In genomic region chr2:224971214-224971613, GRCh38 we compare ENCODE assay signal across 8 cellular contexts.
A peak's percentile ranks its signal among the peaks of the same experiment; 100 is the strongest.
DNase-seq lines count a peak whose midpoint lies in the region; ATAC-seq and TF ChIP-seq lines count a peak whose summit lies in the region.

No MANE protein-coding gene starts in this region.

- ATAC-seq in GM19438 (IDR thresholded peaks at IDR 0.05; ENCODE audit: low read depth, unreplicated experiment) (peak; percentile 39), HG03575 (IDR thresholded peaks at IDR 0.05; ENCODE audit: extremely low read depth, insufficient number of reproducible peaks, low FRiP score, unreplicated experiment) (peak; percentile 43)

- no peak overlapping the region for H3K27ac ChIP-seq in endodermal cell (ENCODE audit: low read depth, low read length)

- no peaks in the 10 kb centered on the region for H3K27me3 Mint-ChIP-seq in endodermal cell (ENCODE audit: insufficient read depth)
- H3K27me3 Mint-ChIP-seq in osteocyte (ENCODE audit: unreplicated experiment), result no peaks in the 10 kb centered on the region

- no peaks in the 10 kb centered on the region for H3K9me3 ChIP-seq in endodermal cell (ENCODE audit: control insufficient read depth, low read length)

- peak; percentile 47 for DNase-seq in COR-L47 (lab: John Stamatoyannopoulos, UW)
- DNase-seq in endodermal cell, result peak; percentile 75
- no peak for DNase-seq in osteocyte (ENCODE audit: extremely low spot score, unreplicated experiment)
- no peak for DNase-seq in kidney glomerular epithelial cell (lab: John Stamatoyannopoulos, UW)
- no peak for DNase-seq in midbrain (lab: John Stamatoyannopoulos, UW)
- no peak for DNase-seq in activated CD4-positive, alpha-beta T cell treated with anti-CD3 and anti-CD28 coated beads for 1 hour

- no peak for TF ChIP-seq CTCF in endodermal cell (conservative IDR thresholded peaks at IDR 0.05)
- TF ChIP-seq CTCF in osteocyte (IDR thresholded peaks at IDR 0.05), result no peak

- H3K4me3 ChIP-seq in endodermal cell (ENCODE audit: low read length), result no peak overlapping the region

- H3K27ac Mint-ChIP-seq in endodermal cell (no peak overlapping the region), osteocyte (ENCODE audit: unreplicated experiment) (no peak overlapping the region)

- H3K36me3 ChIP-seq in endodermal cell (ENCODE audit: control insufficient read depth, insufficient read depth, low read length), result no peaks in the 10 kb centered on the region

- H3K27me3 ChIP-seq in endodermal cell (ENCODE audit: control insufficient read depth, insufficient read depth, low read length, poor library complexity, severe bottlenecking), result no peaks in the 10 kb centered on the region

- H3K4me1 Mint-ChIP-seq in endodermal cell, result peaks cover 9% of the 10 kb centered on the region
- peaks cover 24% of the 10 kb centered on the region for H3K4me1 Mint-ChIP-seq in osteocyte (ENCODE audit: unreplicated experiment)

- WGBS in endodermal cell (ENCODE audit: insufficient coverage in 1 of 2, insufficient read length in 1 of 2), 2 experiments, result 67 to 82% methylated on average over 1 to 4 of the region's 4 CpGs

- no peaks in the 10 kb centered on the region for H3K9me3 Mint-ChIP-seq in endodermal cell
- no peaks in the 10 kb centered on the region for H3K9me3 Mint-ChIP-seq in osteocyte (ENCODE audit: unreplicated experiment)

- no peak overlapping the region for H3K4me3 Mint-ChIP-seq in endodermal cell
- H3K4me3 Mint-ChIP-seq in osteocyte (ENCODE audit: unreplicated experiment), result no peak overlapping the region

- H3K36me3 Mint-ChIP-seq in endodermal cell (ENCODE audit: low read depth) (no peaks in the 10 kb centered on the region), osteocyte (ENCODE audit: unreplicated experiment) (no peaks in the 10 kb centered on the region)

- H3K4me1 ChIP-seq in endodermal cell (ENCODE audit: control insufficient read depth, insufficient read depth, low read length), result no peaks in the 10 kb centered on the region

- H3K9ac ChIP-seq in endodermal cell (ENCODE audit: extremely low read depth, low read length, poor library complexity, severe bottlenecking), result no peak overlapping the region

Comparison
In these comparisons a context has a peak if more than half of its experiments do, and no peak if none do; other contexts are left out.
1. DNase-seq: peak in COR-L47 (single experiment) and endodermal cell (single experiment); none in osteocyte (single experiment), kidney glomerular epithelial cell (single experiment), midbrain (single experiment) and activated CD4-positive, alpha-beta T cell treated with anti-CD3 and anti-CD28 coated beads for 1 hour (single experiment).